In the genomic region with DNA sequence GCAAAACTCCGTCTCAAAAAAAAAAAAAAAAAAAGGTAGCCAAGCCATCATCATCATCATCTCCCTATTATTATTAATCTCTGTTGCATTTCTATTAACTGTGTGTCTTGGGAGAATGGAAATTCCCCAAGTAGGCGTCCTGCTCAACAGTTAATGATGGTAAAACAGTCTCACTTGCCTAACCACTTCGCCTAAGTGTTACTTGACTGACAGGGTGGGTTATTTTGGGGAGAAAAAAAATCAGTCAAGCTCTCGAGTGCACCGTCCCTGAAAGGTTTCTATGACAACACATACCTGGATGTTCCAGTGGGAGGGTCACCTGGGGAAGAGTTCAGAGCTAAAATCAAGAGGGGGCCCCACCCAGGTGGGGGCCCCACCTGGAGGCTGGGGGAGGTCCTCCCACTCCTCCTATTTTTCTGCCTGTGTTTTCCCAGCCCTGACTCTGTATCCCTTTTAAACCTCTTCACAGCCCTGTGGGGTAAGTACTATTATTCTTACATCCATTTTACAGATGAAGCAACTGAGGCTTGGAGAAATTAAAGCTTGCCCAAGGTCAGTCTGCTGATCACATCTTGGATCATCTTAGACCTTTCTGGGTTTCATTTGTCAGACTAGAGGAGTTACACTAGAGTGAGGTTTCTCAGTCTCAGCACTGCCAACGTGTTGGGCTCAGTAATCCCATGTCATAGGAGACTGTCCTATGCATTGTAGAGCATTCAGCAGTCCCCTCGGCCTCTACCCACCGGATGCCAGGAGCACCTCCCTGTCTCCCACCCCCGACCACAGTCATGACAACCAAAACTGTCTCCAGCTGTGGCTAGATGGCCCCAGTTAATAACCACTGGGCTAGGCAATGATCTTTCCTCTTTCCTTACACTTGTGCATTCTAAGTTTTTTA, we compare ENCODE assay signal across 22 cellular contexts.
"Had no signal": no experiment of that assay in that cellular context is flagged by ENCODE, and none has a peak within 500 bp of the region (broad histone marks: within the 10 kb centered on the region; RNA-seq: fewer than 3 reads in every experiment).

No MANE protein-coding gene starts in this region.

- H3K9me3 Mint-ChIP-seq: activated CD8-positive, alpha-beta T cell treated with anti-CD3 and anti-CD28 coated beads for 36 hours; activated T-cell treated with anti-CD3 and anti-CD28 coated beads, Interleukin-2, amount 50 U/mL, for 72 hours; activated T-helper 2 cell treated with anti-CD3 and anti-CD28 coated beads, Interferon-gamma antibody, Interleukin-2, Interleukin-4, amounts not matched to agents 10 μg/mL and 5 μg/mL and 100 μg/mL, durations not matched to agents 14 hours and 24 hours and 36 hours; T-helper 1 cell treated with Interleukin-12 subunit alpha and Interleukin-12 subunit beta and Interleukin-4 antibody, amounts not matched to agents 30 μg/mL and 1 μg/mL, for 36 hours had no signal

- ATAC-seq: activated CD4-positive, CD25-positive, alpha-beta regulatory T cell treated with anti-CD3 and anti-CD28 coated beads, Interleukin-2, amount 50 U/mL, for 24 hours; activated CD8-positive, alpha-beta T cell treated with anti-CD3 and anti-CD28 coated beads for 36 hours; activated T-cell treated with anti-CD3 and anti-CD28 coated beads, Interleukin-2, amount 50 U/mL, for 72 hours; PC-3; SK-N-SH treated with all-trans-retinoic acid at 6 μM for 48 hours had no signal

- H3K27me3 ChIP-seq: breast epithelium, SJSA1 had no signal

- H3K9me3 ChIP-seq: breast epithelium, SJSA1 had no signal

- DNase-seq: activated CD4-positive, alpha-beta T cell treated with anti-CD3 and anti-CD28 coated beads for 4 hours; activated CD8-positive, alpha-beta memory T cell treated with anti-CD3 and anti-CD28 coated beads, Interleukin-2, amount 50 U/mL, for 4 hours; activated CD8-positive, alpha-beta T cell treated with anti-CD3 and anti-CD28 coated beads for 36 hours; activated naive CD4-positive, alpha-beta T cell treated with anti-CD3 and anti-CD28 coated beads, Interleukin-2, amount 50 U/mL, for 16 hours; activated T-cell treated with anti-CD3 and anti-CD28 coated beads, Interleukin-2, amount 50 U/mL, for 72 hours; aorta; Kasumi-1; NCI-H1048; NCI-H1930; NCI-H2107; NCI-H510A treated with DMSO at 0.1 percent for 48 hours; NCI-H69; PC-3; SHP77; SW 1271 had no signal

- H3K27ac ChIP-seq: breast epithelium, SJSA1 had no signal

- H3K4me3 ChIP-seq: breast epithelium, SJSA1 had no signal

- H3K36me3 ChIP-seq: breast epithelium, SJSA1 had no signal

- H3K4me1 ChIP-seq: breast epithelium, SJSA1 had no signal

- H3K27me3 Mint-ChIP-seq: activated CD8-positive, alpha-beta T cell treated with anti-CD3 and anti-CD28 coated beads for 36 hours had no signal

- FAIRE-seq: RCC 7860 had no signal

- H3K4me3 Mint-ChIP-seq: activated CD8-positive, alpha-beta T cell treated with anti-CD3 and anti-CD28 coated beads for 36 hours; activated T-cell treated with anti-CD3 and anti-CD28 coated beads, Interleukin-2, amount 50 U/mL, for 72 hours; T-helper 1 cell treated with Interleukin-12 subunit alpha and Interleukin-12 subunit beta and Interleukin-4 antibody, amounts not matched to agents 30 μg/mL and 1 μg/mL, for 36 hours had no signal

- H3K27ac Mint-ChIP-seq: activated CD8-positive, alpha-beta T cell treated with anti-CD3 and anti-CD28 coated beads for 36 hours; activated T-cell treated with anti-CD3 and anti-CD28 coated beads, Interleukin-2, amount 50 U/mL, for 72 hours; activated T-helper 2 cell treated with anti-CD3 and anti-CD28 coated beads, Interferon-gamma antibody, Interleukin-2, Interleukin-4, amounts not matched to agents 10 μg/mL and 5 μg/mL and 100 μg/mL, durations not matched to agents 14 hours and 24 hours and 36 hours; T-helper 1 cell treated with Interleukin-12 subunit alpha and Interleukin-12 subunit beta and Interleukin-4 antibody, amounts not matched to agents 30 μg/mL and 1 μg/mL, for 36 hours had no signal
